In the genomic region with DNA sequence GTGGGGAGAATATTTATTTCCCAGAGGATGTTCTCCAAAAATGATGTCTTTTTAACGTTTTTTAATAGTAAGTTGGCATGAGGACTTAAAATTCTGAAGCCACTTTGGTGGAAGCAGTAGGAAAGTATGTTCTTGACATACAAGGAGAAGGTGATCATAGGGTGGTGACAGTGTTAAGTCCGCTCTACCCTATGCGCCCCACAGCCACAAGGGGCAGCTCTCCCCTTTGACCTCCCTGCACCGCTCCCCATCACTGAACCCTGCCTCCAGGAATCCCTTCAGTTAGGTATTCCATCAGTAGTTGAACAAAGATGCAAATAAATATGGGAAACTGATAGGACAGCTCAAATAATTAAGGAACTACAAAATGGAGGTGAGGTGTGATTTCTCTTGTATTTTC, we compare ENCODE assay signal across 39 cellular contexts.
"Had no signal": no experiment of that assay in that cellular context is flagged by ENCODE, and none has a peak within 500 bp of the region (broad histone marks: within the 10 kb centered on the region; RNA-seq: fewer than 3 reads in every experiment).

No MANE protein-coding gene starts in this region.

- H3K9ac ChIP-seq: KMS-11, SK-N-SH had no signal

- H3K27me3 Mint-ChIP-seq: activated CD4-positive, alpha-beta memory T cell treated with anti-CD3 and anti-CD28 coated beads for 36 hours had no signal

- H3K4me1 ChIP-seq: adrenal gland, SJSA1 had no signal

- ATAC-seq: activated naive CD4-positive, alpha-beta T cell treated with anti-CD3 and anti-CD28 coated beads, Interleukin-2, amount 50 U/mL, for 72 hours; activated T-cell treated with anti-CD3 and anti-CD28 coated beads, Interleukin-2, amount 50 U/mL, for 4 hours; body of pancreas; PC-3 had no signal

- H3K27me3 ChIP-seq: adrenal gland, body of pancreas, Peyer's patch had no signal

- H3K9me3 Mint-ChIP-seq: activated CD4-positive, alpha-beta memory T cell treated with anti-CD3 and anti-CD28 coated beads for 36 hours; activated naive CD4-positive, alpha-beta T cell treated with anti-CD3 and anti-CD28 coated beads for 36 hours; activated naive CD4-positive, alpha-beta T cell treated with anti-CD3 and anti-CD28 coated beads, Interleukin-2, amount 50 U/mL, for 72 hours; activated T-cell treated with anti-CD3 and anti-CD28 coated beads, Interleukin-2, amount 50 U/mL, for 4 hours; activated T-helper 1 cell treated with anti-CD3 and anti-CD28 coated beads, Interleukin-12 subunit alpha, Interleukin-12 subunit beta, Interleukin-2, Interleukin-4 antibody, amounts not matched to agents 30 ng/mL and 10 ng/mL and 1 ng/mL, durations not matched to agents 14 hours and 24 hours and 36 hours; T-helper 1 cell treated with Interleukin-12 subunit alpha and Interleukin-12 subunit beta and Interleukin-4 antibody, amounts not matched to agents 30 μg/mL and 1 μg/mL, for 36 hours; T-helper 2 cell treated with Interferon-gamma antibody and Interleukin-4, amounts not matched to agents 5 μg/mL and 100 μg/mL, for 36 hours had no signal

- H3K9me3 ChIP-seq: adrenal gland, body of pancreas, Peyer's patch, SJSA1, SK-N-SH had no signal

- H3K27ac ChIP-seq: adrenal gland, body of pancreas, KMS-11, SJSA1 had no signal

- DNase-seq: activated CD4-positive, alpha-beta memory T cell treated with anti-CD3 and anti-CD28 coated beads for 36 hours; activated CD4-positive, alpha-beta T cell treated with anti-CD3 and anti-CD28 coated beads for 4 hours; activated CD4-positive, alpha-beta T cell treated with anti-CD3 and anti-CD28 coated beads, Interleukin-2, amount 50 U/mL, for 1 hour; activated CD4-positive, CD25-positive, alpha-beta regulatory T cell treated with anti-CD3 and anti-CD28 coated beads, Interleukin-2, amount 50 U/mL, for 72 hours; activated CD8-positive, alpha-beta memory T cell treated with anti-CD3 and anti-CD28 coated beads, Interleukin-2, amount 50 U/mL, for 4 hours; activated gamma-delta T cell treated with Interleukin-2 at 50 U/mL for 16 hours; activated naive CD4-positive, alpha-beta T cell treated with anti-CD3 and anti-CD28 coated beads for 36 hours; activated T-cell treated with anti-CD3 and anti-CD28 coated beads for 4 hours; activated T-cell treated with anti-CD3 and anti-CD28 coated beads, Interleukin-2, amount 50 U/mL, for 4 hours; adrenal gland; body of pancreas; caudate nucleus; MM.1S; MV-4-11; NCI-H1092 treated with DMSO at 0.1 percent for 48 hours; NCI-H1417; NCI-H146; NCI-H187; NCI-H2029 treated with DMSO at 0.1 percent for 48 hours; NCI-H2107; NCI-H2171; NCI-H510A; NCI-H526; NCI-H748 treated with DMSO at 0.1 percent for 48 hours; NK-92 treated with Interleukin-12 subunit alpha and Interleukin-12 subunit beta, amount 100 ng/mL, for 24 hours; PC-3; Peyer's patch; RPMI8226; SHP77 treated with DMSO at 0.1 percent for 48 hours; SK-N-SH had no signal

- H3K4me2 ChIP-seq: KMS-11, SK-N-SH had no signal

- H3K4me3 ChIP-seq: adrenal gland, body of pancreas, Peyer's patch, SJSA1 had no signal

- H3K36me3 ChIP-seq: adrenal gland, Peyer's patch, SJSA1 had no signal

- H3K4me3 Mint-ChIP-seq: activated CD4-positive, alpha-beta memory T cell treated with anti-CD3 and anti-CD28 coated beads for 36 hours; activated naive CD4-positive, alpha-beta T cell treated with anti-CD3 and anti-CD28 coated beads for 36 hours; activated T-cell treated with anti-CD3 and anti-CD28 coated beads, Interleukin-2, amount 50 U/mL, for 4 hours; activated T-helper 1 cell treated with anti-CD3 and anti-CD28 coated beads, Interleukin-12 subunit alpha, Interleukin-12 subunit beta, Interleukin-2, Interleukin-4 antibody, amounts not matched to agents 30 ng/mL and 10 ng/mL and 1 ng/mL, durations not matched to agents 14 hours and 24 hours and 36 hours; T-helper 1 cell treated with Interleukin-12 subunit alpha and Interleukin-12 subunit beta and Interleukin-4 antibody, amounts not matched to agents 30 μg/mL and 1 μg/mL, for 36 hours; T-helper 2 cell treated with Interferon-gamma antibody and Interleukin-4, amounts not matched to agents 5 μg/mL and 100 μg/mL, for 36 hours had no signal

- FAIRE-seq: astrocyte, bronchial epithelial cell, TTC549 had no signal

- H3K36me3 Mint-ChIP-seq: activated CD4-positive, alpha-beta memory T cell treated with anti-CD3 and anti-CD28 coated beads for 36 hours; activated naive CD4-positive, alpha-beta T cell treated with anti-CD3 and anti-CD28 coated beads, Interleukin-2, amount 50 U/mL, for 72 hours had no signal

- H3K27ac Mint-ChIP-seq: activated CD4-positive, alpha-beta memory T cell treated with anti-CD3 and anti-CD28 coated beads for 36 hours; activated naive CD4-positive, alpha-beta T cell treated with anti-CD3 and anti-CD28 coated beads for 36 hours; activated naive CD4-positive, alpha-beta T cell treated with anti-CD3 and anti-CD28 coated beads, Interleukin-2, amount 50 U/mL, for 72 hours; activated T-helper 1 cell treated with anti-CD3 and anti-CD28 coated beads, Interleukin-12 subunit alpha, Interleukin-12 subunit beta, Interleukin-2, Interleukin-4 antibody, amounts not matched to agents 30 ng/mL and 10 ng/mL and 1 ng/mL, durations not matched to agents 14 hours and 24 hours and 36 hours; T-helper 1 cell treated with Interleukin-12 subunit alpha and Interleukin-12 subunit beta and Interleukin-4 antibody, amounts not matched to agents 30 μg/mL and 1 μg/mL, for 36 hours; T-helper 2 cell treated with Interferon-gamma antibody and Interleukin-4, amounts not matched to agents 5 μg/mL and 100 μg/mL, for 36 hours had no signal
